Comparison of ENCODE assay signal across 8 cellular contexts in genomic region chr9:71783120-71783523, GRCh38. TPM values are rescaled to one million over a fixed set of nuclear protein-coding genes. Genes with fewer than 3 reads are reported as not detected.
A peak's percentile ranks its signal among the peaks of the same experiment; 100 is the strongest.
DNase-seq lines count a peak whose midpoint lies in the region; ATAC-seq, FAIRE-seq and TF ChIP-seq lines count a peak whose summit lies in the region.

No MANE protein-coding gene starts in this region.

- SMC1A ChIA-PET in GM12878 (lab: Charles Lee; ENCODE audit: uncharacterized antibody, unreplicated experiment) = interaction anchor here (0.7 to 4.7 kb wide), 12 partner anchors 8 to 426 kb away, joined by 3 to 61 read pairs (median 5); no protein-coding TSS in a partner anchor

- intact Hi-C loops in GM12878 (cut with micrococcal nuclease; ENCODE audit: unreplicated experiment) = loop anchor here (5.0 kb wide), 1 partner anchor 34 kb away; no protein-coding TSS in a partner anchor

- in situ Hi-C loops in GM12878 (cut with MboI) = no loop called here

- H3K4me3 ChIP-seq in GM12878 = no peak overlapping the region; the same call in 1 of the 2 replicates

- no peaks in the 10 kb centered on the region for H3K9me3 ChIP-seq in GM12878 (replicated peaks; ENCODE audit: control insufficient read depth, insufficient read depth, low read length)

- H2AFZ ChIP-seq in GM12878 (ENCODE audit: control insufficient read depth, low read depth, low read length) = peak overlapping the region; percentile 65

- H3K79me2 ChIP-seq in GM12878 (ENCODE audit: control insufficient read depth, insufficient read depth, low read length) = no peaks in the 10 kb centered on the region

- H3K9ac ChIP-seq in GM12878 (ENCODE audit: control insufficient read depth, insufficient read depth, low read length) = no peak overlapping the region

- no peak overlapping the region for H3K27ac Mint-ChIP-seq in nephron progenitor cell

- no peaks in the 10 kb centered on the region for H3K4me1 Mint-ChIP-seq in nephron progenitor cell

- TF ChIP-seq EP300 in GM12878 (IDR thresholded peaks at IDR 0.05; ENCODE audit: borderline replicate concordance in 1 of 2, control insufficient read depth in 1 of 2, low read depth in 2 of 2, low read length in 2 of 2) = peak; percentile 79 to 95; a peak in 3 of 4 replicates

- no TSS peak for BruUV-seq in GM12878 (replicated peaks; lab: Mats Ljungman, UMichigan)

- CTCF ChIA-PET in GM12878 (lab: Yijun Ruan, JAX) = interaction anchor here (0.5 to 4.3 kb wide), 11 partner anchors 10 to 421 kb away, joined by 3 to 16 read pairs (median 4); partner anchors contain the start of gene CEMIP2

- no peak overlapping the region for H3K27ac ChIP-seq in GM12878 (ENCODE audit: control insufficient read depth, insufficient read depth)

- H3K36me3 Mint-ChIP-seq in nephron progenitor cell (ENCODE audit: low read depth) = no peaks in the 10 kb centered on the region

- H3K4me1 ChIP-seq in GM12878 (ENCODE audit: control insufficient read depth, insufficient read depth, low read length) = peaks cover 23% of the 10 kb centered on the region

- H3K27me3 ChIP-seq in GM12878 (replicated peaks in 1 of 2; ENCODE audit: control insufficient read depth in 2 of 2, insufficient read depth in 2 of 2, low read length in 1 of 2) = no peaks in the 10 kb centered on the region

- POLR2A ChIA-PET in GM12878 (lab: Charles Lee) = no interaction called here

- 0 out of 2 replicates have a peak, but pooled peaks have one; percentile 24 for TF ChIP-seq POLR2A in GM12878 (IDR thresholded peaks at IDR 0.05; ENCODE audit: low read depth, low read length)

- 20% methylated on average over 9 of the region's 9 CpGs for WGBS in GM12878 (ENCODE audit: insufficient coverage, insufficient replicate concordance, low lambda C conversion rate, missing lambda C conversion rate)

- ATAC-seq in HG03064 (IDR thresholded peaks at IDR 0.05; ENCODE audit: low read depth, unreplicated experiment) (peak; percentile 76), GM12878 (peak; percentile 89)

- no peaks in the 10 kb centered on the region for H3K36me3 ChIP-seq in GM12878 (ENCODE audit: control insufficient read depth in 2 of 2, insufficient read depth in 2 of 2, low read length in 1 of 2)

- no peaks in the 10 kb centered on the region for H3K9me3 Mint-ChIP-seq in nephron progenitor cell

- RAD21 ChIA-PET in GM12878 (lab: Charles Lee; ENCODE audit: unreplicated experiment) = interaction anchor here (0.9 to 2.8 kb wide), 7 partner anchors 12 to 422 kb away, joined by 3 to 13 read pairs (median 5); no protein-coding TSS in a partner anchor

- peak; percentile 44 for DNase-seq in NCI-H345 (lab: John Stamatoyannopoulos, UW)
- no peak for DNase-seq in NCI-H345 treated with DMSO at 0.1 percent for 48 hours (lab: John Stamatoyannopoulos, UW; ENCODE audit: unreplicated experiment)
- DNase-seq in T-helper 2 cell = peak; percentile 43 to 98 (median 76)
- DNase-seq in GM12878 (ENCODE audit: low read depth, low spot score) = no peak
- peak; percentile 73 for DNase-seq in stimulated activated CD4-positive, alpha-beta T cell treated with anti-CD3 and anti-CD28 coated beads, Interleukin-12 subunit alpha, Interleukin-12 subunit beta, amount 100 ng/mL, for 4 hours
- no peak for DNase-seq in UCSD-AML1 (lab: John Stamatoyannopoulos, UW; ENCODE audit: unreplicated experiment)
- no peak for DNase-seq in nephron progenitor cell

- no peaks in the 10 kb centered on the region for H4K20me1 ChIP-seq in GM12878 (ENCODE audit: control insufficient read depth, insufficient read depth)

- TF ChIP-seq RAD21 in GM12878 (IDR thresholded peaks at IDR 0.05; ENCODE audit: insufficient read depth, low read depth, low read length) = peak; percentile 49

- TF ChIP-seq CTCF in GM12878 (IDR thresholded peaks at IDR 0.05 in 2 of 3, conservative IDR thresholded peaks at IDR 0.05 in 1 of 3; ENCODE audit: control insufficient read depth in 2 of 3, extremely low read depth in 1 of 3, insufficient read depth in 1 of 3, low read depth in 3 of 3, low read length in 3 of 3) (peak in 2 of 3 experiments; percentile 35 to 37; a peak in 3 of 6 replicates), nephron progenitor cell (IDR thresholded peaks at IDR 0.05) (no peak)

- FAIRE-seq in GM12878 (lab: Jason Lieb, UNC) = no peak

- H3K27me3 Mint-ChIP-seq in nephron progenitor cell (ENCODE audit: low read depth, poor library complexity) = peaks cover 2% of the 10 kb centered on the region

- peak overlapping the region; percentile 53 for H3K4me2 ChIP-seq in GM12878 (ENCODE audit: control insufficient read depth, insufficient read depth)

- no peak overlapping the region for H3K4me3 Mint-ChIP-seq in nephron progenitor cell

TF ChIP-seq in GM12878, 131 proteins besides CTCF, POLR2A, EP300 and RAD21 (continues in another document):
- TF ChIP-seq CBX3 (IDR thresholded peaks at IDR 0.05; ENCODE audit: borderline replicate concordance, low read depth) (no peak), BCL11A (IDR thresholded peaks at IDR 0.05; ENCODE audit: low read depth, low read length) (peak; percentile 55; the same call in 1 of the 2 replicates), ZNF24 (IDR thresholded peaks at IDR 0.05) (no peak), KLF5 (IDR thresholded peaks at IDR 0.05; ENCODE audit: partially characterized antibody) (peak; percentile 81), ZBED1 (IDR thresholded peaks at IDR 0.05; ENCODE audit: borderline replicate concordance) (no peak), MXI1 (IDR thresholded peaks at IDR 0.05; ENCODE audit: low read depth, low read length) (no peak), CUX1 (IDR thresholded peaks at IDR 0.05; ENCODE audit: insufficient replicate concordance, low read depth, low read length) (no peak), POU2F2 (IDR thresholded peaks at IDR 0.05; ENCODE audit: borderline replicate concordance, low read depth, low read length) (peak; percentile 56; the same call in 1 of the 3 replicates), TBL1XR1 (IDR thresholded peaks at IDR 0.05; ENCODE audit: low read depth, low read length) (no peak), PML (IDR thresholded peaks at IDR 0.05; ENCODE audit: low read length) (no peak), IRF3 (IDR thresholded peaks at IDR 0.05) (no peak)

RNA-seq across cellular contexts. Expression of gene CEMIP2, which starts 14.8 kb away (rescaled TPM):
- 1.4 and 5.1 TPM in 2 replicates for total RNA-seq in GM12878 (2013; cell fraction: nucleolus; rRNA removed)
- total RNA-seq in GM12878 (2014; rRNA removed) = 1.5 and 2.5 TPM in 2 replicates
- 1.3 and 1.6 TPM in 2 replicates for total RNA-seq in GM12878 (2014; rRNA removed; fragmentation: Illumina TruSeq; extraction: Trizol)
- 1.2 and 1.7 TPM in 2 replicates for total RNA-seq in GM12878 (2021)
- polyA plus RNA-seq in GM12878 (2011; ENCODE audit: low read depth) = 5.9 TPM
- polyA plus RNA-seq in GM12878 (2011; rRNA removed) = 16.5 and 19.2 TPM in 2 replicates
- 17.3 and 21.8 TPM in 2 replicates for polyA plus RNA-seq in GM12878 (2011; cell fraction: cytosol; rRNA removed)
- 14.5 and 18.8 TPM in 2 replicates for polyA plus RNA-seq in GM12878 (2011; cell fraction: nucleus; rRNA removed)
- polyA plus RNA-seq in GM12878 (2012) = 0.60 and 0.81 TPM in 2 replicates
- 1.8 and 5.6 TPM in 2 replicates for polyA plus RNA-seq in GM12878 (2014; fragmentation: Illumina TruSeq; extraction: Trizol)
- polyA plus RNA-seq in GM12878 (2014; fragmentation: Nextera tagmentation; extraction: Ambion mirVana) = under 1 TPM; 0.50 to 0.79 TPM
- 1.1 and 1.2 TPM in 2 replicates for polyA plus RNA-seq in GM12878 (2014; rRNA removed)
- polyA plus RNA-seq in GM12878 (2016; fragmentation: Nextera tagmentation; extraction: Ambion mirVana) = under 1 TPM; 0.67 to 0.91 TPM
- 38.2 and 48.4 TPM in 2 replicates for polyA minus RNA-seq in GM12878 (2011; rRNA and poly(A)+ RNA removed)
- 11.5 and 14.8 TPM in 2 replicates for polyA minus RNA-seq in GM12878 (2011; cell fraction: cytosol; rRNA and poly(A)+ RNA removed)
- polyA minus RNA-seq in GM12878 (2011; cell fraction: nucleus; rRNA and poly(A)+ RNA removed) = 26.2 and 34.8 TPM in 2 replicates

Comparison
In these comparisons a context has a peak if more than half of its experiments do, and no peak if none do; other contexts are left out.
1. DNase-seq: peak in NCI-H345 (single experiment), T-helper 2 cell (5 of 5) and stimulated activated CD4-positive, alpha-beta T cell treated with anti-CD3 and anti-CD28 coated beads, Interleukin-12 subunit alpha, Interleukin-12 subunit beta, amount 100 ng/mL, for 4 hours (single experiment); none in NCI-H345 treated with DMSO at 0.1 percent for 48 hours (single experiment), GM12878 (single experiment), UCSD-AML1 (single experiment) and nephron progenitor cell (single experiment).